In genomic region chr14:61489932-61490331, GRCh38 we compare ENCODE assay signal across 12 cellular contexts.
DNase-seq lines count a peak whose midpoint lies in the region; ATAC-seq and TF ChIP-seq lines count a peak whose summit lies in the region.
"Had no signal": no experiment of that assay in that cellular context is flagged by ENCODE, and none has a peak within 500 bp of the region (broad histone marks: within the 10 kb centered on the region; RNA-seq: fewer than 3 reads in every experiment).

No MANE protein-coding gene starts in this region.

- H3K27ac ChIP-seq in ascending aorta: peak overlapping the region in 1 of 2 donors; percentile 42
- H3K27ac ChIP-seq in lower lobe of right lung: peak overlapping the region; percentile 51
- H3K27ac ChIP-seq in testis: peak overlapping the region in 1 of 2 donors; percentile 10
- no peak overlapping the region for H3K27ac ChIP-seq in WERI-Rb-1

- ATAC-seq in activated CD8-positive, alpha-beta memory T cell treated with anti-CD3 and anti-CD28 coated beads, Interleukin-2, amount 10 ng/mL, durations not matched to agents 7 days and 5 days: no peak
- ATAC-seq in lower lobe of right lung (peak; percentile 22 to 83), HG02610 (IDR thresholded peaks at IDR 0.05; ENCODE audit: unreplicated experiment) (no peak), HG02852 (IDR thresholded peaks at IDR 0.05; ENCODE audit: unreplicated experiment) (no peak)
- ATAC-seq: stimulated activated naive CD8-positive, alpha-beta T cell treated with anti-CD3 and anti-CD28 coated beads, Interleukin-15, amount 100 ng/mL, for 72 hours had no signal

- no peak for TF ChIP-seq CTCF in ascending aorta (IDR thresholded peaks at IDR 0.05)
- no peak for TF ChIP-seq CTCF in lower lobe of right lung (IDR thresholded peaks at IDR 0.05)
- no peak for TF ChIP-seq CTCF in testis (IDR thresholded peaks at IDR 0.05)
- no peak for TF ChIP-seq CTCF in WERI-Rb-1 (IDR thresholded peaks at IDR 0.05; ENCODE audit: low read depth, low read length)

- peaks cover 0 to 6% of the 10 kb centered on the region in 2 donors for H3K4me1 ChIP-seq in ascending aorta
- peaks cover 69% of the 10 kb centered on the region for H3K4me1 ChIP-seq in lower lobe of right lung
- H3K4me1 ChIP-seq in testis: peaks cover 16% of the 10 kb centered on the region

- H3K36me3 ChIP-seq in ascending aorta: no peaks in the 10 kb centered on the region
- H3K36me3 ChIP-seq in lower lobe of right lung: peaks cover 28% of the 10 kb centered on the region
- no peaks in the 10 kb centered on the region for H3K36me3 ChIP-seq in testis (ENCODE audit: low read depth, missing control alignments)
- H3K36me3 ChIP-seq in WERI-Rb-1: no peaks in the 10 kb centered on the region

- H3K4me3 ChIP-seq in ascending aorta (no peak overlapping the region), lower lobe of right lung (no peak overlapping the region), testis (no peak overlapping the region), WERI-Rb-1 (ENCODE audit: low read depth, low read length) (no peak overlapping the region)
- H3K4me3 ChIP-seq: cardiac muscle cell had no signal

- intact Hi-C loops in ascending aorta (cut with DNase I): no loop called here
- intact Hi-C loops in lower lobe of right lung (cut with DNase I): loop anchor here (10.0 kb wide), 1 partner anchor 205 kb away; the partner anchor contains the start of gene HIF1A
- intact Hi-C loops in testis (cut with DNase I; ENCODE audit: low total_unique reads): no loop called here

- peaks cover 54% of the 10 kb centered on the region for H3K36me3 Mint-ChIP-seq in activated CD8-positive, alpha-beta memory T cell treated with anti-CD3 and anti-CD28 coated beads, Interleukin-2, amount 10 ng/mL, durations not matched to agents 7 days and 5 days

- no peak overlapping the region for H3K4me3 Mint-ChIP-seq in activated CD8-positive, alpha-beta memory T cell treated with anti-CD3 and anti-CD28 coated beads, Interleukin-2, amount 10 ng/mL, durations not matched to agents 7 days and 5 days
- H3K4me3 Mint-ChIP-seq: stimulated activated naive CD8-positive, alpha-beta T cell treated with anti-CD3 and anti-CD28 coated beads, Interleukin-15, amount 100 ng/mL, for 72 hours; T-helper 1 cell treated with Interleukin-12 subunit alpha and Interleukin-12 subunit beta and Interleukin-4 antibody, amounts not matched to agents 30 μg/mL and 1 μg/mL, for 36 hours had no signal

- H3K27me3 Mint-ChIP-seq in activated CD8-positive, alpha-beta memory T cell treated with anti-CD3 and anti-CD28 coated beads, Interleukin-2, amount 10 ng/mL, durations not matched to agents 7 days and 5 days: no peaks in the 10 kb centered on the region
- H3K27me3 Mint-ChIP-seq: stimulated activated naive CD8-positive, alpha-beta T cell treated with anti-CD3 and anti-CD28 coated beads, Interleukin-15, amount 100 ng/mL, for 72 hours had no signal

- 71 to 72% methylated on average over 6 of the region's 6 CpGs for WGBS in testis, 2 donors

- H3K9me3 Mint-ChIP-seq in activated CD8-positive, alpha-beta memory T cell treated with anti-CD3 and anti-CD28 coated beads, Interleukin-2, amount 10 ng/mL, durations not matched to agents 7 days and 5 days (ENCODE audit: low read depth): no peaks in the 10 kb centered on the region
- H3K9me3 Mint-ChIP-seq: stimulated activated naive CD8-positive, alpha-beta T cell treated with anti-CD3 and anti-CD28 coated beads, Interleukin-15, amount 100 ng/mL, for 72 hours; T-helper 1 cell treated with Interleukin-12 subunit alpha and Interleukin-12 subunit beta and Interleukin-4 antibody, amounts not matched to agents 30 μg/mL and 1 μg/mL, for 36 hours had no signal

- DNase-seq in activated CD8-positive, alpha-beta memory T cell treated with anti-CD3 and anti-CD28 coated beads, Interleukin-2, amount 50 U/mL, for 48 hours: peak; percentile 33
- DNase-seq in activated CD8-positive, alpha-beta memory T cell treated with anti-CD3 and anti-CD28 coated beads, Interleukin-2, amount 10 ng/mL, durations not matched to agents 7 days and 5 days: no peak
- DNase-seq in ascending aorta (ENCODE audit: low spot score in 2 of 2) (peak; percentile 46 to 78), lower lobe of right lung (peak; percentile 74), testis (peak; percentile 35), WERI-Rb-1 (no peak)
- DNase-seq: NCI-H526 treated with DMSO at 0.1 percent for 48 hours; stimulated activated naive CD8-positive, alpha-beta T cell treated with anti-CD3 and anti-CD28 coated beads, Interleukin-15, amount 100 ng/mL, for 72 hours had no signal

- H3K27me3 ChIP-seq in ascending aorta (no peaks in the 10 kb centered on the region), lower lobe of right lung (ENCODE audit: low read depth) (no peaks in the 10 kb centered on the region), testis (no peaks in the 10 kb centered on the region), WERI-Rb-1 (ENCODE audit: insufficient read depth, low read depth, severe bottlenecking) (no peaks in the 10 kb centered on the region)
- H3K27me3 ChIP-seq: cardiac muscle cell had no signal

- TF ChIP-seq POLR2A in testis (IDR thresholded peaks at IDR 0.05): no peak

- H3K27ac Mint-ChIP-seq in activated CD8-positive, alpha-beta memory T cell treated with anti-CD3 and anti-CD28 coated beads, Interleukin-2, amount 10 ng/mL, durations not matched to agents 7 days and 5 days: no peak overlapping the region

- H3K4me1 Mint-ChIP-seq in activated CD8-positive, alpha-beta memory T cell treated with anti-CD3 and anti-CD28 coated beads, Interleukin-2, amount 10 ng/mL, durations not matched to agents 7 days and 5 days: peaks cover 24% of the 10 kb centered on the region

- no peaks in the 10 kb centered on the region for H3K9me3 ChIP-seq in ascending aorta
- H3K9me3 ChIP-seq in lower lobe of right lung: no peaks in the 10 kb centered on the region
- no peaks in the 10 kb centered on the region for H3K9me3 ChIP-seq in testis
- H3K9me3 ChIP-seq in WERI-Rb-1 (ENCODE audit: severe bottlenecking): no peaks in the 10 kb centered on the region

- CTCF ChIA-PET in activated CD8-positive, alpha-beta memory T cell treated with anti-CD3 and anti-CD28 coated beads, Interleukin-2, amount 10 ng/mL, durations not matched to agents 7 days and 5 days (lab: Charles Lee): interaction anchor here (1.1 to 6.2 kb wide), 2 partner anchors 14 to 194 kb away, joined by 3 to 39 read pairs; no protein-coding TSS in a partner anchor

Comparison
In these comparisons a context has a peak if more than half of its experiments do, and no peak if none do; other contexts are left out.
1. DNase-seq: peak in activated CD8-positive, alpha-beta memory T cell treated with anti-CD3 and anti-CD28 coated beads, Interleukin-2, amount 50 U/mL, for 48 hours (single experiment), ascending aorta (2 of 2), lower lobe of right lung (single experiment) and testis (single experiment); none in activated CD8-positive, alpha-beta memory T cell treated with anti-CD3 and anti-CD28 coated beads, Interleukin-2, amount 10 ng/mL, durations not matched to agents 7 days and 5 days (single experiment) and WERI-Rb-1 (single experiment).
2. ATAC-seq: peak in lower lobe of right lung (2 of 2); none in activated CD8-positive, alpha-beta memory T cell treated with anti-CD3 and anti-CD28 coated beads, Interleukin-2, amount 10 ng/mL, durations not matched to agents 7 days and 5 days (single experiment), HG02610 (single experiment) and HG02852 (single experiment).